In genomic region chr14:52314521-52315354, GRCh38 we compare ENCODE assay signal across 8 cellular contexts. TPM values are rescaled to one million over a fixed set of nuclear protein-coding genes. Genes with fewer than 3 reads are reported as not detected.
DNase-seq lines count a peak whose midpoint lies in the region; ATAC-seq and TF ChIP-seq lines count a peak whose summit lies in the region.

No MANE protein-coding gene starts in this region.

- peak; percentile 30 for ATAC-seq in HG03175 (IDR thresholded peaks at IDR 0.05; ENCODE audit: unreplicated experiment)
- ATAC-seq in HG02938 (IDR thresholded peaks at IDR 0.05; ENCODE audit: unreplicated experiment) = no peak

- no peak for TF ChIP-seq CTCF in mesothelial cell of epicardium (IDR thresholded peaks at IDR 0.05; ENCODE audit: unreplicated experiment)

- peak overlapping the region; percentile 67; the same call in 1 of the 2 replicates for H3K4me3 ChIP-seq in GM08714 (ENCODE audit: low read length)

- H3K4me3 Mint-ChIP-seq in mesothelial cell of epicardium = peak overlapping the region; percentile 91

- H3K27ac Mint-ChIP-seq in mesothelial cell of epicardium = peak overlapping the region; percentile 78

- peaks cover 87% of the 10 kb centered on the region for H3K27me3 Mint-ChIP-seq in mesothelial cell of epicardium (ENCODE audit: low read depth)

- H3K4me1 Mint-ChIP-seq in mesothelial cell of epicardium = peaks cover 57% of the 10 kb centered on the region

- peak; percentile 20 to 37 for DNase-seq in activated CD4-positive, alpha-beta T cell treated with anti-CD3 and anti-CD28 coated beads for 4 hours
- DNase-seq in effector CD4-positive, alpha-beta T cell = peak; percentile 20
- no peak for DNase-seq in mesothelial cell of epicardium (ENCODE audit: low spot score in 2 of 2, unreplicated experiment in 2 of 2)
- peak; percentile 50 for DNase-seq in stimulated activated naive CD4-positive, alpha-beta T cell treated with Interleukin-2 at 50 U/mL for 16 hours (lab: John Stamatoyannopoulos, UW)
- no peak for DNase-seq in SIG-M5 treated with dmso at 0.1 percent for 504 hours (lab: John Stamatoyannopoulos, UW; ENCODE audit: unreplicated experiment)

- H3K36me3 Mint-ChIP-seq in mesothelial cell of epicardium = no peaks in the 10 kb centered on the region

- no peaks in the 10 kb centered on the region for H3K9me3 Mint-ChIP-seq in mesothelial cell of epicardium

RNA-seq across cellular contexts. Expression of gene PTGER2, which starts 0.6 kb away (rescaled TPM):
- total RNA-seq in mesothelial cell of epicardium = 6.6 to 7.2 TPM (median 7.1 TPM) in 3 replicates

RNA-seq across cellular contexts. Expression of gene PTGDR, which starts 47.2 kb away (rescaled TPM):
- total RNA-seq in mesothelial cell of epicardium = 0.07 TPM in 1 of 3 replicates, not detected in the others

Comparison
In these comparisons a context has a peak if more than half of its experiments do, and no peak if none do; other contexts are left out.
1. DNase-seq: peak in activated CD4-positive, alpha-beta T cell treated with anti-CD3 and anti-CD28 coated beads for 4 hours (2 of 2), effector CD4-positive, alpha-beta T cell (single experiment) and stimulated activated naive CD4-positive, alpha-beta T cell treated with Interleukin-2 at 50 U/mL for 16 hours (single experiment); none in mesothelial cell of epicardium (0 of 2) and SIG-M5 treated with dmso at 0.1 percent for 504 hours (single experiment).